ENCODE assay signal across 8 cellular contexts in genomic region chr1:61053712-61054608, GRCh38. TPM values are rescaled to one million over a fixed set of nuclear protein-coding genes. Genes with fewer than 3 reads are reported as not detected.
A peak's percentile ranks its signal among the peaks of the same experiment; 100 is the strongest.
DNase-seq lines count a peak whose midpoint lies in the region; ATAC-seq and TF ChIP-seq lines count a peak whose summit lies in the region.

No MANE protein-coding gene starts in this region.

- no peak for TF ChIP-seq CTCF in HCT116 (IDR thresholded peaks at IDR 0.05 in 2 of 3, conservative IDR thresholded peaks at IDR 0.05 in 1 of 3; ENCODE audit: borderline replicate concordance in 1 of 3, insufficient read depth in 1 of 3, low read depth in 2 of 3, low read length in 2 of 3)
- peak; percentile 5 for TF ChIP-seq CTCF in psoas muscle (IDR thresholded peaks at IDR 0.05)
- TF ChIP-seq CTCF in foreskin keratinocyte (conservative IDR thresholded peaks at IDR 0.05): no peak

- 0 out of 2 replicates have a peak overlapping the region, but pooled peaks have one; percentile 14 for H3K9ac ChIP-seq in HCT116 (ENCODE audit: low read length)

- no peaks in the 10 kb centered on the region for H3K9me3 Mint-ChIP-seq in activated T-helper 1 cell treated with anti-CD3 and anti-CD28 coated beads, Interleukin-12 subunit alpha, Interleukin-12 subunit beta, Interleukin-2, Interleukin-4 antibody, amounts not matched to agents 30 ng/mL and 10 ng/mL and 1 ng/mL, durations not matched to agents 14 hours and 24 hours and 36 hours

- ATAC-seq in HCT116 (no peak), left ventricle myocardium superior (peak; percentile 38), psoas muscle (peak; percentile 5 to 36 (median 19)), foreskin keratinocyte (no peak)

- peak overlapping the region; percentile 70 for H3K4me2 ChIP-seq in HCT116 (ENCODE audit: low read length)

- H3K27me3 ChIP-seq in HCT116 (ENCODE audit: insufficient read depth, low read length) (no peaks in the 10 kb centered on the region), psoas muscle (ENCODE audit: insufficient read depth in 3 of 3, low read length in 2 of 3) (no peaks in the 10 kb centered on the region), foreskin keratinocyte (no peaks in the 10 kb centered on the region)

- no TSS peak for BruUV-seq in HCT116 (replicated peaks; lab: Mats Ljungman, UMichigan)

- H3K36me3 ChIP-seq in HCT116 (ENCODE audit: control insufficient read depth in 1 of 2, insufficient read depth in 2 of 2, low read length in 2 of 2) (no peaks in the 10 kb centered on the region), psoas muscle (ENCODE audit: insufficient read depth in 1 of 2, low read depth in 1 of 2) (no peaks in the 10 kb centered on the region)

- H3K4me3 ChIP-seq in HCT116 (replicated peaks in 1 of 2; ENCODE audit: low read depth in 1 of 2, low read length in 2 of 2): peak overlapping the region; percentile 30 to 46; a peak in 3 of 4 replicates
- H3K4me3 ChIP-seq in psoas muscle: peak overlapping the region; percentile 79

- WGBS in psoas muscle, 3 donors: 11 to 17% (median 14%) methylated on average over 43 to 55 of the region's 55 CpGs

- H3K9me3 ChIP-seq in HCT116 (ENCODE audit: control insufficient read depth in 1 of 2, insufficient read depth in 1 of 2, low read depth in 1 of 2, low read length in 2 of 2) (no peaks in the 10 kb centered on the region), psoas muscle (no peaks in the 10 kb centered on the region)

- H3K27ac ChIP-seq in HCT116 (ENCODE audit: low read depth, low read length) (no peak overlapping the region), psoas muscle (peak overlapping the region; percentile 97), foreskin keratinocyte (no peak overlapping the region)

- intact Hi-C loops in HCT116 (cut with micrococcal nuclease) (loop anchor here (10.0 kb wide), 1 partner anchor 531 kb away; no protein-coding TSS in a partner anchor), left ventricle myocardium superior (cut with micrococcal nuclease) (loop anchor here (5.0 to 10.0 kb wide), 2 partner anchors 283 to 531 kb away; no protein-coding TSS in a partner anchor), psoas muscle (cut with DNase I) (loop anchor here (2.0 to 10.0 kb wide), 5 partner anchors 33 to 671 kb away; partner anchors contain the start of gene TM2D1 (in 1 of the 2))
- intact Hi-C loops in activated T-helper 1 cell treated with anti-CD3 and anti-CD28 coated beads, Interleukin-12 subunit alpha, Interleukin-12 subunit beta, Interleukin-2, Interleukin-4 antibody, amounts not matched to agents 30 ng/mL and 10 ng/mL and 1 ng/mL, durations not matched to agents 14 hours and 24 hours and 36 hours (cut with micrococcal nuclease): loop anchor here (1.0 to 5.0 kb wide), 3 partner anchors 278 to 670 kb away; no protein-coding TSS in a partner anchor

- H3K4me1 ChIP-seq in HCT116 (ENCODE audit: control insufficient read depth in 1 of 2, insufficient read depth in 2 of 2, low read length in 2 of 2) (peaks cover 3 to 17% of the 10 kb centered on the region in 2 experiments; a peak in 2 of 4 replicates), psoas muscle (peaks cover 34% of the 10 kb centered on the region), foreskin keratinocyte (peaks cover 10% of the 10 kb centered on the region)

- peaks cover 41% of the 10 kb centered on the region for H3K4me1 Mint-ChIP-seq in activated T-helper 1 cell treated with anti-CD3 and anti-CD28 coated beads, Interleukin-12 subunit alpha, Interleukin-12 subunit beta, Interleukin-2, Interleukin-4 antibody, amounts not matched to agents 30 ng/mL and 10 ng/mL and 1 ng/mL, durations not matched to agents 14 hours and 24 hours and 36 hours (ENCODE audit: low read depth)

- H3K79me2 ChIP-seq in HCT116 (ENCODE audit: insufficient read depth, low read length): no peaks in the 10 kb centered on the region

- no peaks in the 10 kb centered on the region for H4K20me1 ChIP-seq in HCT116 (ENCODE audit: insufficient read depth)

- H2AFZ ChIP-seq in HCT116 (ENCODE audit: low read depth, low read length, poor library complexity, severe bottlenecking): peak overlapping the region; percentile 84

- peak overlapping the region; percentile 75 for H3K4me3 Mint-ChIP-seq in activated T-helper 1 cell treated with anti-CD3 and anti-CD28 coated beads, Interleukin-12 subunit alpha, Interleukin-12 subunit beta, Interleukin-2, Interleukin-4 antibody, amounts not matched to agents 30 ng/mL and 10 ng/mL and 1 ng/mL, durations not matched to agents 14 hours and 24 hours and 36 hours

- POLR2A ChIA-PET in HCT116 (lab: Charles Lee): no interaction called here

- no peak for TF ChIP-seq POLR2A in HCT116 (IDR thresholded peaks at IDR 0.05; ENCODE audit: borderline replicate concordance, extremely low read depth, insufficient read depth, insufficient read length)

- H3K9me2 ChIP-seq in HCT116 (ENCODE audit: insufficient read depth): no peaks in the 10 kb centered on the region

- no peak overlapping the region for H3K27ac Mint-ChIP-seq in activated T-helper 1 cell treated with anti-CD3 and anti-CD28 coated beads, Interleukin-12 subunit alpha, Interleukin-12 subunit beta, Interleukin-2, Interleukin-4 antibody, amounts not matched to agents 30 ng/mL and 10 ng/mL and 1 ng/mL, durations not matched to agents 14 hours and 24 hours and 36 hours

- DNase-seq in HCT116 (ENCODE audit: low read depth, low spot score) (no peak), left ventricle myocardium superior (peak; percentile 85), psoas muscle (peak; percentile 63 to 80), foreskin keratinocyte (no peak), NCI-H524 (lab: John Stamatoyannopoulos, UW) (no peak), DMS114 treated with DMSO at 0.1 percent for 48 hours (lab: John Stamatoyannopoulos, UW; ENCODE audit: unreplicated experiment) (no peak), NCI-H1417 treated with DMSO at 0.1 percent for 48 hours (lab: John Stamatoyannopoulos, UW) (no peak)
- DNase-seq in activated T-helper 1 cell treated with anti-CD3 and anti-CD28 coated beads, Interleukin-12 subunit alpha, Interleukin-12 subunit beta, Interleukin-2, Interleukin-4 antibody, amounts not matched to agents 30 ng/mL and 10 ng/mL and 1 ng/mL, durations not matched to agents 14 hours and 24 hours and 36 hours (ENCODE audit: low spot score): no peak

- CTCF ChIA-PET in HCT116 (lab: Charles Lee): no interaction called here

- TF ChIP-seq RAD21 in HCT116 (IDR thresholded peaks at IDR 0.05; ENCODE audit: low read depth): no peak

- H3K36me3 Mint-ChIP-seq in activated T-helper 1 cell treated with anti-CD3 and anti-CD28 coated beads, Interleukin-12 subunit alpha, Interleukin-12 subunit beta, Interleukin-2, Interleukin-4 antibody, amounts not matched to agents 30 ng/mL and 10 ng/mL and 1 ng/mL, durations not matched to agents 14 hours and 24 hours and 36 hours (ENCODE audit: low read depth): peaks cover 2% of the 10 kb centered on the region

- H3K27me3 Mint-ChIP-seq in activated T-helper 1 cell treated with anti-CD3 and anti-CD28 coated beads, Interleukin-12 subunit alpha, Interleukin-12 subunit beta, Interleukin-2, Interleukin-4 antibody, amounts not matched to agents 30 ng/mL and 10 ng/mL and 1 ng/mL, durations not matched to agents 14 hours and 24 hours and 36 hours (ENCODE audit: insufficient read depth): peaks cover 75% of the 10 kb centered on the region

- RAD21 ChIA-PET in HCT116 (lab: Charles Lee; ENCODE audit: low non-redundant PET in 1 of 2, low total read pairs in 2 of 2, uncharacterized antibody in 2 of 2, unreplicated experiment in 2 of 2): no interaction called here

TF ChIP-seq in HCT116, 20 proteins besides CTCF, POLR2A, EP300 and RAD21 (continues in another document):
- no peak for TF ChIP-seq SIN3A (IDR thresholded peaks at IDR 0.05; ENCODE audit: low read depth)
- no peak for TF ChIP-seq CBX3 (IDR thresholded peaks at IDR 0.05; ENCODE audit: low read depth)
- no peak for TF ChIP-seq TCF7L2 (IDR thresholded peaks at IDR 0.05; ENCODE audit: borderline replicate concordance, extremely low read depth, insufficient read depth, insufficient read length)
- TF ChIP-seq JUND (IDR thresholded peaks at IDR 0.05): no peak
- TF ChIP-seq ATF3 (IDR thresholded peaks at IDR 0.05): no peak
- TF ChIP-seq ZBTB33 (IDR thresholded peaks at IDR 0.05; ENCODE audit: extremely low read depth, insufficient replicate concordance, low read length): no peak
- no peak for TF ChIP-seq EZH2 (IDR thresholded peaks at IDR 0.05)
- no peak for TF ChIP-seq SRF (IDR thresholded peaks at IDR 0.05; ENCODE audit: low read depth)
- TF ChIP-seq EGR1 (IDR thresholded peaks at IDR 0.05; ENCODE audit: low read depth): no peak
- TF ChIP-seq SP1 (IDR thresholded peaks at IDR 0.05; ENCODE audit: low read depth): no peak
- TF ChIP-seq MAX (IDR thresholded peaks at IDR 0.05): no peak

RNA-seq across cellular contexts. Expression of gene NFIA, which starts 28.4 kb away (rescaled TPM):
- total RNA-seq in HCT116 (2021; ENCODE audit: unreplicated experiment): 17.2 TPM
- 4.1 and 4.3 TPM in 2 replicates for polyA plus RNA-seq in HCT116 (2012)
- total RNA-seq in activated T-helper 1 cell treated with anti-CD3 and anti-CD28 coated beads, Interleukin-12 subunit alpha, Interleukin-12 subunit beta, Interleukin-2, Interleukin-4 antibody, amounts not matched to agents 30 ng/mL and 10 ng/mL and 1 ng/mL, durations not matched to agents 14 hours and 24 hours and 36 hours: 0.41 and 0.69 TPM in 2 replicates
- total RNA-seq in left ventricle myocardium superior: 102 TPM
- total RNA-seq in psoas muscle: 10 to 100 TPM; 30.6 to 42.7 (median 42.3) TPM
- 10 to 100 TPM in 1 of 3 donors, 1 to 10 TPM in 2; 4.0 to 11.7 (median 4.2) TPM for polyA plus RNA-seq in psoas muscle
- total RNA-seq in foreskin keratinocyte: 15.1 and 16.8 TPM in 2 replicates
- 3.2 and 4.0 TPM in 2 replicates for polyA plus RNA-seq in foreskin keratinocyte

Comparison
In these comparisons a context has a peak if more than half of its experiments do, and no peak if none do; other contexts are left out.
1. ATAC-seq: peak in left ventricle myocardium superior (single experiment) and psoas muscle (4 of 4); none in HCT116 (single experiment) and foreskin keratinocyte (single experiment).
2. DNase-seq: peak in left ventricle myocardium superior (single experiment) and psoas muscle (2 of 2); none in HCT116 (single experiment), activated T-helper 1 cell treated with anti-CD3 and anti-CD28 coated beads, Interleukin-12 subunit alpha, Interleukin-12 subunit beta, Interleukin-2, Interleukin-4 antibody, amounts not matched to agents 30 ng/mL and 10 ng/mL and 1 ng/mL, durations not matched to agents 14 hours and 24 hours and 36 hours (single experiment), foreskin keratinocyte (0 of 2), NCI-H524 (0 of 2), DMS114 treated with DMSO at 0.1 percent for 48 hours (single experiment) and NCI-H1417 treated with DMSO at 0.1 percent for 48 hours (single experiment).